Comparison of ENCODE assay signal across 13 cellular contexts in genomic region chr5:134569758-134570364, GRCh38. TPM values are rescaled to one million over a fixed set of nuclear protein-coding genes. Genes with fewer than 3 reads are reported as not detected.
DNase-seq lines count a peak whose midpoint lies in the region; ATAC-seq, FAIRE-seq and TF ChIP-seq lines count a peak whose summit lies in the region.
"Had no signal": no experiment of that assay in that cellular context is flagged by ENCODE, and none has a peak within 500 bp of the region (broad histone marks: within the 10 kb centered on the region; RNA-seq: fewer than 3 reads in every experiment).

No MANE protein-coding gene starts in this region.

- FAIRE-seq in GM12892 (lab: Jason Lieb, UNC) = no peak
- FAIRE-seq: A204.1 had no signal

- no peaks in the 10 kb centered on the region for H3K27me3 ChIP-seq in right atrium auricular region
- no peaks in the 10 kb centered on the region for H3K27me3 ChIP-seq in spleen (replicated peaks in 1 of 7)
- H3K27me3 ChIP-seq in testis = no peaks in the 10 kb centered on the region

- peak overlapping the region; percentile 74 to 91 for H3K27ac ChIP-seq in right atrium auricular region
- peak overlapping the region; percentile 49 to 86 (median 69) for H3K27ac ChIP-seq in spleen
- peak overlapping the region in 1 of 2 donors; percentile 8 for H3K27ac ChIP-seq in testis

- WGBS in spleen, 5 donors = 77 to 92% (median 83%) methylated on average over 6 of the region's 6 CpGs
- 69 to 78% methylated on average over 6 of the region's 6 CpGs for WGBS in testis, 2 donors

- H3K9me3 ChIP-seq in right atrium auricular region (no peaks in the 10 kb centered on the region), spleen (no peaks in the 10 kb centered on the region), testis (no peaks in the 10 kb centered on the region)

- DNase-seq in T-helper 2 cell treated with Interferon-gamma antibody and Interleukin-4, amounts not matched to agents 5 μg/mL and 100 μg/mL, for 36 hours (ENCODE audit: low spot score) = no peak
- DNase-seq in T-helper 2 cell (no peak), right atrium auricular region (ENCODE audit: low spot score) (no peak), spleen (no peak), testis (no peak), GM12892 (ENCODE audit: insufficient read length) (no peak), chondrocyte (ENCODE audit: low spot score) (no peak)
- no peak for DNase-seq in activated naive CD4-positive, alpha-beta T cell treated with anti-CD3 and anti-CD28 coated beads, Interleukin-2, amount 50 U/mL, for 72 hours (ENCODE audit: low spot score in 2 of 2)
- DNase-seq: kidney glomerular epithelial cell, NCI-H1092, NCI-H510A, SHP77 had no signal

- H3K4me1 Mint-ChIP-seq in T-helper 2 cell treated with Interferon-gamma antibody and Interleukin-4, amounts not matched to agents 5 μg/mL and 100 μg/mL, for 36 hours (ENCODE audit: low read depth) = peaks cover 2% of the 10 kb centered on the region
- H3K4me1 Mint-ChIP-seq in chondrocyte (ENCODE audit: low read depth) = peaks cover 16% of the 10 kb centered on the region

- TF ChIP-seq POLR2A in spleen (IDR thresholded peaks at IDR 0.05) = no peak
- no peak for TF ChIP-seq POLR2A in testis (IDR thresholded peaks at IDR 0.05)
- no peak for TF ChIP-seq POLR2A in GM12892 (IDR thresholded peaks at IDR 0.05; ENCODE audit: low read depth, low read length)

- intact Hi-C loops in spleen (cut with DNase I; ENCODE audit: low total_unique reads) = loop anchor here (10.0 kb wide), 2 partner anchors 45 to 155 kb away; partner anchors contain the start of genes CDKN2AIPNL and JADE2
- intact Hi-C loops in testis (cut with DNase I; ENCODE audit: low total_unique reads) = no loop called here

- H3K4me3 Mint-ChIP-seq in T-helper 2 cell treated with Interferon-gamma antibody and Interleukin-4, amounts not matched to agents 5 μg/mL and 100 μg/mL, for 36 hours = no peak overlapping the region
- H3K4me3 Mint-ChIP-seq in chondrocyte (ENCODE audit: unreplicated experiment) = no peak overlapping the region

- no peaks in the 10 kb centered on the region for H3K9me3 Mint-ChIP-seq in T-helper 2 cell treated with Interferon-gamma antibody and Interleukin-4, amounts not matched to agents 5 μg/mL and 100 μg/mL, for 36 hours
- H3K9me3 Mint-ChIP-seq in activated naive CD4-positive, alpha-beta T cell treated with anti-CD3 and anti-CD28 coated beads, Interleukin-2, amount 50 U/mL, for 72 hours = no peaks in the 10 kb centered on the region
- no peaks in the 10 kb centered on the region for H3K9me3 Mint-ChIP-seq in chondrocyte (ENCODE audit: low read depth)

- TF ChIP-seq CTCF in right atrium auricular region (IDR thresholded peaks at IDR 0.05) (no peak), spleen (IDR thresholded peaks at IDR 0.05 in 8 of 11, conservative IDR thresholded peaks at IDR 0.05 in 3 of 11) (no peak), testis (IDR thresholded peaks at IDR 0.05) (no peak), chondrocyte (IDR thresholded peaks at IDR 0.05) (no peak)

- peaks cover 66% of the 10 kb centered on the region for H3K36me3 ChIP-seq in right atrium auricular region
- peaks cover 12 to 100% (median 98%) of the 10 kb centered on the region in 6 donors for H3K36me3 ChIP-seq in spleen
- H3K36me3 ChIP-seq in testis (ENCODE audit: low read depth, missing control alignments) = no peaks in the 10 kb centered on the region

- H3K27me3 Mint-ChIP-seq in T-helper 2 cell treated with Interferon-gamma antibody and Interleukin-4, amounts not matched to agents 5 μg/mL and 100 μg/mL, for 36 hours (ENCODE audit: low read depth) = no peaks in the 10 kb centered on the region
- no peaks in the 10 kb centered on the region for H3K27me3 Mint-ChIP-seq in chondrocyte (ENCODE audit: low read depth)

- peak overlapping the region; percentile 33 for H3K27ac Mint-ChIP-seq in T-helper 2 cell treated with Interferon-gamma antibody and Interleukin-4, amounts not matched to agents 5 μg/mL and 100 μg/mL, for 36 hours
- peak overlapping the region; percentile 62 to 86 for H3K27ac Mint-ChIP-seq in activated naive CD4-positive, alpha-beta T cell treated with anti-CD3 and anti-CD28 coated beads, Interleukin-2, amount 50 U/mL, for 72 hours
- no peak overlapping the region for H3K27ac Mint-ChIP-seq in chondrocyte (ENCODE audit: unreplicated experiment)

- H3K4me1 ChIP-seq in right atrium auricular region (peaks cover 0 to 61% of the 10 kb centered on the region in 2 donors), spleen (peaks cover 31 to 64% (median 46%) of the 10 kb centered on the region in 6 donors), testis (peaks cover 49% of the 10 kb centered on the region)

- H3K36me3 Mint-ChIP-seq in T-helper 2 cell treated with Interferon-gamma antibody and Interleukin-4, amounts not matched to agents 5 μg/mL and 100 μg/mL, for 36 hours (ENCODE audit: low read depth) = peaks cover 54% of the 10 kb centered on the region
- peaks cover 6 to 14% of the 10 kb centered on the region in 2 donors for H3K36me3 Mint-ChIP-seq in activated naive CD4-positive, alpha-beta T cell treated with anti-CD3 and anti-CD28 coated beads, Interleukin-2, amount 50 U/mL, for 72 hours
- H3K36me3 Mint-ChIP-seq in chondrocyte (ENCODE audit: low read depth) = peaks cover 15% of the 10 kb centered on the region

- H3K4me3 ChIP-seq in right atrium auricular region (no peak overlapping the region), spleen (no peak overlapping the region), testis (no peak overlapping the region)

- ATAC-seq in activated naive CD4-positive, alpha-beta T cell treated with anti-CD3 and anti-CD28 coated beads, Interleukin-2, amount 50 U/mL, for 72 hours = peak in 1 of 2 donors; percentile 7

RNA-seq across cellular contexts. Expression of gene JADE2, which starts 44.4 kb away (rescaled TPM):
- total RNA-seq in activated naive CD4-positive, alpha-beta T cell treated with anti-CD3 and anti-CD28 coated beads, Interleukin-2, amount 50 U/mL, for 72 hours = 10 to 100 TPM; 73.4 to 80.8 TPM
- total RNA-seq in right atrium auricular region (10 to 100 TPM; 37.5 to 47.6 TPM), spleen (100 to 1,000 TPM in 3 of 7 donors, 10 to 100 TPM in 4; 85.9 to 131 (median 95.9) TPM), testis (10 to 100 TPM; 54.5 to 67.2 TPM), chondrocyte (16.3 to 17.6 TPM (median 16.8 TPM) in 3 replicates)
- polyA plus RNA-seq in spleen (10 to 100 TPM; 12.3 to 30.8 (median 14.8) TPM), testis (ENCODE audit: insufficient read depth, low read depth, low replicate concordance) (26.0 TPM)
- polyA plus RNA-seq in GM12892 (2012; ENCODE audit: missing spikeins) = 18.1 TPM
